ENCODE assay signal across 8 cellular contexts in genomic region chr6:158869010-158869603, GRCh38. TPM values are rescaled to one million over a fixed set of nuclear protein-coding genes. Genes with fewer than 3 reads are reported as not detected.
A peak's percentile ranks its signal among the peaks of the same experiment; 100 is the strongest.
DNase-seq lines count a peak whose midpoint lies in the region; ATAC-seq and TF ChIP-seq lines count a peak whose summit lies in the region.

No MANE protein-coding gene starts in this region.

- intact Hi-C loops in uterus (cut with DNase I; ENCODE audit: low total_unique reads): no loop called here

- no peak overlapping the region for H3K14ac ChIP-seq in mesenchymal stem cell (ENCODE audit: low read length in 2 of 2)

- H2BK5ac ChIP-seq in mesenchymal stem cell (ENCODE audit: low read depth, low read length, poor library complexity, severe bottlenecking): no peak overlapping the region

- H2BK12ac ChIP-seq in mesenchymal stem cell (ENCODE audit: low read length in 2 of 2): no peak overlapping the region

- peaks cover 33% of the 10 kb centered on the region for H3K4me1 Mint-ChIP-seq in central memory CD8-positive, alpha-beta T cell

- POLR2A ChIA-PET in SK-N-SH (lab: Yijun Ruan, JAX): interaction anchor here (1.1 kb wide), 2 partner anchors 50 to 130 kb away, joined by 3 to 5 read pairs; partner anchors contain the start of genes EZR and RSPH3

- peaks cover 0 to 8% of the 10 kb centered on the region in 2 experiments; a peak in 1 of 4 replicates for H3K4me1 ChIP-seq in SK-N-SH (ENCODE audit: control insufficient read depth in 1 of 2, insufficient read depth in 2 of 2, low read depth in 1 of 2, low read length in 1 of 2)
- peaks cover 11% of the 10 kb centered on the region for H3K4me1 ChIP-seq in mesenchymal stem cell (ENCODE audit: control insufficient read depth, insufficient read depth, low read depth, low read length)
- no peaks in the 10 kb centered on the region for H3K4me1 ChIP-seq in uterus

- peaks cover 18% of the 10 kb centered on the region for H3K36me3 Mint-ChIP-seq in central memory CD8-positive, alpha-beta T cell (ENCODE audit: insufficient read depth)

- TF ChIP-seq POLR2A in uterus (IDR thresholded peaks at IDR 0.05): no peak

- peak overlapping the region; percentile 45 for H4K8ac ChIP-seq in mesenchymal stem cell (ENCODE audit: low read length)

- no peaks in the 10 kb centered on the region for H3K9me2 ChIP-seq in SK-N-SH

- peak overlapping the region; percentile 71 for H2AK5ac ChIP-seq in mesenchymal stem cell (ENCODE audit: low read length, severe bottlenecking)

- peak overlapping the region; percentile 54 to 56; a peak in 3 of 4 replicates for H3K4me3 ChIP-seq in SK-N-SH (ENCODE audit: low read depth in 2 of 2, low read length in 1 of 2)
- peak overlapping the region in 1 of 2 experiments; percentile 77 for H3K4me3 ChIP-seq in mesenchymal stem cell (ENCODE audit: insufficient read depth in 1 of 2, low read depth in 1 of 2, low read length in 2 of 2)
- peak overlapping the region; percentile 30 to 47 for H3K4me3 ChIP-seq in uterus

- no peaks in the 10 kb centered on the region for H3K27me3 Mint-ChIP-seq in central memory CD8-positive, alpha-beta T cell

- 84% methylated on average over 19 of the region's 19 CpGs for WGBS in SK-N-SH (ENCODE audit: low lambda C conversion rate)
- 79% methylated on average over 18 of the region's 19 CpGs for WGBS in mesenchymal stem cell

- CTCF ChIA-PET in SK-N-SH (lab: Yijun Ruan, JAX): interaction anchor here (0.8 to 1.9 kb wide), 3 partner anchors 62 to 165 kb away, joined by 3 to 6 read pairs (median 3); no protein-coding TSS in a partner anchor

- H3K9me3 ChIP-seq in SK-N-SH: no peaks in the 10 kb centered on the region
- H3K9me3 ChIP-seq in mesenchymal stem cell (ENCODE audit: control insufficient read depth, low read length): no peaks in the 10 kb centered on the region
- H3K9me3 ChIP-seq in uterus: no peaks in the 10 kb centered on the region

- ATAC-seq in SK-N-SH treated with all-trans-retinoic acid at 6 μM for 48 hours (no peak), HG02884 (IDR thresholded peaks at IDR 0.05; ENCODE audit: unreplicated experiment) (peak; percentile 9), GM19452 (IDR thresholded peaks at IDR 0.05; ENCODE audit: unreplicated experiment) (no peak)
- ATAC-seq in central memory CD8-positive, alpha-beta T cell (replicated peaks; ENCODE audit: extremely low read depth, poor library complexity, severe bottlenecking): peak; percentile 62

- H3K79me2 ChIP-seq in SK-N-SH (ENCODE audit: insufficient read depth): no peaks in the 10 kb centered on the region

- peak overlapping the region in 1 of 2 experiments; percentile 24 for H3K4ac ChIP-seq in mesenchymal stem cell (ENCODE audit: low read depth in 1 of 2, low read length in 2 of 2)

- H2BK15ac ChIP-seq in mesenchymal stem cell (ENCODE audit: low read depth, poor library complexity, severe bottlenecking): peak overlapping the region; percentile 44

- H3K27ac Mint-ChIP-seq in central memory CD8-positive, alpha-beta T cell (ENCODE audit: low read depth): peak overlapping the region; percentile 98

- DNase-seq in SK-N-SH (no peak), NCI-H69 (lab: John Stamatoyannopoulos, UW) (peak; percentile 97), mesenchymal stem cell (no peak), uterus (peak in 1 of 2 donors; percentile 13)
- DNase-seq in central memory CD8-positive, alpha-beta T cell (ENCODE audit: low spot score in 2 of 2): no peak

- no peaks in the 10 kb centered on the region for H3K79me1 ChIP-seq in mesenchymal stem cell (replicated peaks; ENCODE audit: low read length, poor library complexity, severe bottlenecking)

- H3K4me2 ChIP-seq in SK-N-SH: peak overlapping the region; percentile 66
- H3K4me2 ChIP-seq in mesenchymal stem cell (ENCODE audit: low read length, poor library complexity, severe bottlenecking): no peak overlapping the region

- H3K27me3 ChIP-seq in SK-N-SH (ENCODE audit: insufficient read depth) (no peaks in the 10 kb centered on the region), mesenchymal stem cell (ENCODE audit: control insufficient read depth in 1 of 2, insufficient read depth in 1 of 2, low read length in 2 of 2) (peaks cover 0 to 25% of the 10 kb centered on the region in 2 experiments), uterus (no peaks in the 10 kb centered on the region)

- peak overlapping the region; percentile 95 for H2AFZ ChIP-seq in SK-N-SH (ENCODE audit: low read depth)
- H2AFZ ChIP-seq in mesenchymal stem cell (ENCODE audit: low read depth, low read length): no peak overlapping the region

- no peak for TF ChIP-seq EP300 in SK-N-SH (IDR thresholded peaks at IDR 0.05; ENCODE audit: borderline replicate concordance in 1 of 2, low read depth in 1 of 2, low read length in 1 of 2)

- TF ChIP-seq CTCF in SK-N-SH (IDR thresholded peaks at IDR 0.05) (no peak), uterus (IDR thresholded peaks at IDR 0.05) (no peak)

- no peak overlapping the region for H3K9ac ChIP-seq in SK-N-SH
- peak overlapping the region; percentile 69 for H3K9ac ChIP-seq in mesenchymal stem cell (ENCODE audit: low read length)

- H3K23ac ChIP-seq in mesenchymal stem cell (ENCODE audit: low read length in 2 of 2): no peak overlapping the region

- H3K18ac ChIP-seq in mesenchymal stem cell (ENCODE audit: low read depth in 1 of 2, low read length in 2 of 2): peak overlapping the region in 1 of 2 experiments; percentile 62

- H3K27ac ChIP-seq in SK-N-SH (ENCODE audit: low read depth in 2 of 2, low read length in 1 of 2) (no peak overlapping the region), mesenchymal stem cell (ENCODE audit: low read length, poor library complexity, severe bottlenecking) (peak overlapping the region; percentile 19), uterus (peak overlapping the region; percentile 56 to 79)

- H3K36me3 ChIP-seq in SK-N-SH (replicated peaks in 1 of 2; ENCODE audit: control insufficient read depth in 1 of 2, insufficient read depth in 2 of 2, low read length in 1 of 2): no peaks in the 10 kb centered on the region
- no peaks in the 10 kb centered on the region for H3K36me3 ChIP-seq in mesenchymal stem cell (ENCODE audit: control insufficient read depth in 1 of 2, insufficient read depth in 2 of 2, low read depth in 1 of 2, low read length in 2 of 2)
- H3K36me3 ChIP-seq in uterus: no peaks in the 10 kb centered on the region

- TF ChIP-seq RAD21 in SK-N-SH (IDR thresholded peaks at IDR 0.05; ENCODE audit: low read length): no peak

- no peaks in the 10 kb centered on the region for H3K9me3 Mint-ChIP-seq in central memory CD8-positive, alpha-beta T cell

- H3F3A ChIP-seq in SK-N-SH (replicated peaks; ENCODE audit: insufficient read depth): peaks cover 8% of the 10 kb centered on the region

- H4K20me1 ChIP-seq in SK-N-SH (ENCODE audit: insufficient read depth): no peaks in the 10 kb centered on the region

- no peak overlapping the region for H2BK120ac ChIP-seq in mesenchymal stem cell (ENCODE audit: low read depth, low read length)

- peak overlapping the region; percentile 82 for H3K4me3 Mint-ChIP-seq in central memory CD8-positive, alpha-beta T cell

- H4K91ac ChIP-seq in mesenchymal stem cell (ENCODE audit: low read length): no peak overlapping the region

TF ChIP-seq in SK-N-SH, 30 proteins besides CTCF, POLR2A, EP300 and RAD21 (continues in another document):
- TF ChIP-seq GABPA (IDR thresholded peaks at IDR 0.05; ENCODE audit: low read depth): no peak
- TF ChIP-seq, protein P1, sequence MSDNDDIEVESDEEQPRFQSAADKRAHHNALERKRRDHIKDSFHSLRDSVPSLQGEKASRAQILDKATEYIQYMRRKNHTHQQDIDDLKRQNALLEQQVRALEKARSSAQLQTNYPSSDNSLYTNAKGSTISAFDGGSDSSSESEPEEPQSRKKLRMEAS (IDR thresholded peaks at IDR 0.05; ENCODE audit: low read depth): no peak
- TF ChIP-seq EZH2phosphoT487 (IDR thresholded peaks at IDR 0.05; ENCODE audit: borderline replicate concordance, low read depth): no peak
- no peak for TF ChIP-seq RFX5 (IDR thresholded peaks at IDR 0.05; ENCODE audit: low read length)
- no peak for TF ChIP-seq TAF1 (IDR thresholded peaks at IDR 0.05; ENCODE audit: borderline replicate concordance, low read depth, low read length)
- TF ChIP-seq ELF1 (IDR thresholded peaks at IDR 0.05): no peak
- no peak for TF ChIP-seq FOXJ3 (CRISPR knock-in tag; IDR thresholded peaks at IDR 0.05)
- TF ChIP-seq MEF2A (IDR thresholded peaks at IDR 0.05; ENCODE audit: borderline replicate concordance, low read depth): no peak

TF ChIP-seq in SK-N-SH treated with all-trans-retinoic acid at 6 μM for 48 hours, 23 proteins besides CTCF, POLR2A, EP300 and RAD21 (continues in another document):
- TF ChIP-seq ZFP30 (CRISPR knock-in tag; IDR thresholded peaks at IDR 0.05) (no peak), CREB5 (CRISPR knock-in tag; IDR thresholded peaks at IDR 0.05; ENCODE audit: low read depth) (no peak), ZNF70 (CRISPR knock-in tag; IDR thresholded peaks at IDR 0.05) (no peak), TOX (CRISPR knock-in tag; IDR thresholded peaks at IDR 0.05; ENCODE audit: borderline replicate concordance) (no peak)
- TF ChIP-seq, protein P2, sequence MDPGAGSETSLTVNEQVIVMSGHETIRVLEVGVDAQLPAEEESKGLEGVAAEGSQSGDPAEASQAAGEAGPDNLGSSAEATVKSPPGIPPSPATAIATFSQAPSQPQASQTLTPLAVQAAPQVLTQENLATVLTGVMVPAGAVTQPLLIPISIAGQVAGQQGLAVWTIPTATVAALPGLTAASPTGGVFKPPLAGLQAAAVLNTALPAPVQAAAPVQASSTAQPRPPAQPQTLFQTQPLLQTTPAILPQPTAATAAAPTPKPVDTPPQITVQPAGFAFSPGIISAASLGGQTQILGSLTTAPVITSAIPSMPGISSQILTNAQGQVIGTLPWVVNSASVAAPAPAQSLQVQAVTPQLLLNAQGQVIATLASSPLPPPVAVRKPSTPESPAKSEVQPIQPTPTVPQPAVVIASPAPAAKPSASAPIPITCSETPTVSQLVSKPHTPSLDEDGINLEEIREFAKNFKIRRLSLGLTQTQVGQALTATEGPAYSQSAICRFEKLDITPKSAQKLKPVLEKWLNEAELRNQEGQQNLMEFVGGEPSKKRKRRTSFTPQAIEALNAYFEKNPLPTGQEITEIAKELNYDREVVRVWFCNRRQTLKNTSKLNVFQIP (CRISPR knock-in tag; IDR thresholded peaks at IDR 0.05; ENCODE audit: borderline replicate concordance, low read depth): no peak

RNA-seq across cellular contexts. Expression of gene EZR, which starts 49.9 kb away (rescaled TPM):
- 84.3 and 92.0 TPM in 2 replicates for polyA plus RNA-seq in SK-N-SH (2012; rRNA removed)
- 62.4 and 69.7 TPM in 2 replicates for polyA plus RNA-seq in SK-N-SH (2012; cell fraction: cytosol; rRNA removed)
- 75.6 and 84.7 TPM in 2 replicates for polyA plus RNA-seq in SK-N-SH (2012; cell fraction: nucleus; rRNA removed)
- polyA plus RNA-seq in mesenchymal stem cell (2013, experiment 1 of 2): 45.8 TPM
- 44.2 TPM for polyA plus RNA-seq in mesenchymal stem cell (2013, experiment 2 of 2)
- total RNA-seq in uterus: 10 to 100 TPM; 27.4 to 94.0 (median 59.3) TPM

Comparison
In these comparisons a context has a peak if more than half of its experiments do, and no peak if none do; other contexts are left out.
1. H3K27ac ChIP-seq: peak in mesenchymal stem cell (single experiment) and uterus (2 of 2); none in SK-N-SH (0 of 2).
2. ATAC-seq: peak in HG02884 (single experiment) and central memory CD8-positive, alpha-beta T cell (single experiment); none in SK-N-SH treated with all-trans-retinoic acid at 6 μM for 48 hours (single experiment) and GM19452 (single experiment).